ENCODE assay signal across 21 cellular contexts in genomic region chr6:34743625-34744293, GRCh38. TPM values are rescaled to one million over a fixed set of nuclear protein-coding genes. Genes with fewer than 3 reads are reported as not detected.
DNase-seq lines count a peak whose midpoint lies in the region; ATAC-seq, FAIRE-seq and TF ChIP-seq lines count a peak whose summit lies in the region.
"Had no signal": no experiment of that assay in that cellular context is flagged by ENCODE, and none has a peak within 500 bp of the region (broad histone marks: within the 10 kb centered on the region; RNA-seq: fewer than 3 reads in every experiment).

No MANE protein-coding gene starts in this region.

- no peaks in the 10 kb centered on the region for H3K27me3 Mint-ChIP-seq in activated CD8-positive, alpha-beta T cell treated with anti-CD3 and anti-CD28 coated beads for 36 hours
- H3K27me3 Mint-ChIP-seq in activated CD8-positive, alpha-beta T cell treated with anti-CD3 and anti-CD28 coated beads, Interleukin-2, amount 10 ng/mL, durations not matched to agents 7 days and 5 days (ENCODE audit: low read depth) = no peaks in the 10 kb centered on the region
- no peaks in the 10 kb centered on the region for H3K27me3 Mint-ChIP-seq in stimulated activated naive CD8-positive, alpha-beta T cell treated with anti-CD3 and anti-CD28 coated beads, Interleukin-15, amount 100 ng/mL, for 72 hours
- H3K27me3 Mint-ChIP-seq in HFFc6 (ENCODE audit: insufficient read depth) = peaks cover 3% of the 10 kb centered on the region

- intact Hi-C loops in activated CD8-positive, alpha-beta T cell treated with anti-CD3 and anti-CD28 coated beads for 36 hours (cut with micrococcal nuclease) = no loop called here
- intact Hi-C loops in GM12878 (cut with micrococcal nuclease; ENCODE audit: unreplicated experiment) = no loop called here

- H3K4me3 Mint-ChIP-seq in activated CD8-positive, alpha-beta T cell treated with anti-CD3 and anti-CD28 coated beads for 36 hours = no peak overlapping the region
- no peak overlapping the region for H3K4me3 Mint-ChIP-seq in activated CD8-positive, alpha-beta T cell treated with anti-CD3 and anti-CD28 coated beads, Interleukin-2, amount 10 ng/mL, durations not matched to agents 7 days and 5 days
- H3K4me3 Mint-ChIP-seq in stimulated activated naive CD8-positive, alpha-beta T cell treated with anti-CD3 and anti-CD28 coated beads, Interleukin-15, amount 100 ng/mL, for 72 hours = no peak overlapping the region
- no peak overlapping the region for H3K4me3 Mint-ChIP-seq in HFFc6
- H3K4me3 Mint-ChIP-seq: CD8-positive, alpha-beta memory T cell had no signal

- H3K36me3 ChIP-seq in GM12878 (ENCODE audit: control insufficient read depth in 2 of 2, insufficient read depth in 2 of 2, low read length in 1 of 2) = no peaks in the 10 kb centered on the region
- no peaks in the 10 kb centered on the region for H3K36me3 ChIP-seq in mesenchymal stem cell (ENCODE audit: control insufficient read depth in 1 of 2, insufficient read depth in 2 of 2, low read depth in 1 of 2, low read length in 2 of 2)
- H3K36me3 ChIP-seq: BLaER1 treated with 17β-estradiol and CSF1 and Interleukin-3, amounts not matched to agents 10 nM and 100 nM; Peyer's patch; SJCRH30 had no signal

- H3K23ac ChIP-seq in mesenchymal stem cell (ENCODE audit: low read length in 2 of 2) = no peak overlapping the region

- H4K8ac ChIP-seq in mesenchymal stem cell (ENCODE audit: low read length) = no peak overlapping the region

- no peak for TF ChIP-seq RAD21 in GM12878 (IDR thresholded peaks at IDR 0.05; ENCODE audit: insufficient read depth, low read depth, low read length)

- H4K91ac ChIP-seq in mesenchymal stem cell (ENCODE audit: low read length) = no peak overlapping the region

- H3K4me3 ChIP-seq in GM12878 (no peak overlapping the region), mesenchymal stem cell (ENCODE audit: insufficient read depth in 1 of 2, low read depth in 1 of 2, low read length in 2 of 2) (no peak overlapping the region)
- H3K4me3 ChIP-seq: BLaER1 treated with 17β-estradiol and CSF1 and Interleukin-3, amounts not matched to agents 10 nM and 100 nM; K562; Peyer's patch; SJCRH30 had no signal

- no peaks in the 10 kb centered on the region for H4K20me1 ChIP-seq in GM12878 (ENCODE audit: control insufficient read depth, insufficient read depth)
- H4K20me1 ChIP-seq: BLaER1 treated with 17β-estradiol and CSF1 and Interleukin-3, amounts not matched to agents 10 nM and 100 nM had no signal

- CTCF ChIA-PET in activated CD8-positive, alpha-beta T cell treated with anti-CD3 and anti-CD28 coated beads for 36 hours (lab: Charles Lee) = no interaction called here
- CTCF ChIA-PET in activated CD8-positive, alpha-beta T cell treated with anti-CD3 and anti-CD28 coated beads, Interleukin-2, amount 10 ng/mL, durations not matched to agents 7 days and 5 days (lab: Charles Lee) = no interaction called here
- CTCF ChIA-PET in GM12878 (lab: Yijun Ruan, JAX) = interaction anchor here (0.6 to 1.5 kb wide), 2 partner anchors 10 to 1452 kb away, joined by 3 to 9 read pairs; no protein-coding TSS in a partner anchor

- TF ChIP-seq EP300 in GM12878 (IDR thresholded peaks at IDR 0.05; ENCODE audit: borderline replicate concordance in 1 of 2, control insufficient read depth in 1 of 2, low read depth in 2 of 2, low read length in 2 of 2) = no peak

- no peak for TF ChIP-seq POLR2A in GM12878 (IDR thresholded peaks at IDR 0.05; ENCODE audit: low read depth, low read length)

- no peak overlapping the region for H3K27ac Mint-ChIP-seq in activated CD8-positive, alpha-beta T cell treated with anti-CD3 and anti-CD28 coated beads for 36 hours
- H3K27ac Mint-ChIP-seq in activated CD8-positive, alpha-beta T cell treated with anti-CD3 and anti-CD28 coated beads, Interleukin-2, amount 10 ng/mL, durations not matched to agents 7 days and 5 days = no peak overlapping the region
- peak overlapping the region; percentile 27 to 85 for H3K27ac Mint-ChIP-seq in stimulated activated naive CD8-positive, alpha-beta T cell treated with anti-CD3 and anti-CD28 coated beads, Interleukin-15, amount 100 ng/mL, for 72 hours
- H3K27ac Mint-ChIP-seq in HFFc6 = no peak overlapping the region

- no peak overlapping the region for H3K4ac ChIP-seq in mesenchymal stem cell (ENCODE audit: low read depth in 1 of 2, low read length in 2 of 2)

- H3K4me1 ChIP-seq in GM12878 (ENCODE audit: control insufficient read depth, insufficient read depth, low read length) = no peaks in the 10 kb centered on the region
- peaks cover 2% of the 10 kb centered on the region for H3K4me1 ChIP-seq in mesenchymal stem cell (ENCODE audit: control insufficient read depth, insufficient read depth, low read depth, low read length)
- H3K4me1 ChIP-seq: BLaER1 treated with 17β-estradiol and CSF1 and Interleukin-3, amounts not matched to agents 10 nM and 100 nM; SJCRH30 had no signal

- no peak overlapping the region for H3K9ac ChIP-seq in GM12878 (ENCODE audit: control insufficient read depth, insufficient read depth, low read length)
- H3K9ac ChIP-seq in mesenchymal stem cell (ENCODE audit: low read length) = no peak overlapping the region
- H3K9ac ChIP-seq: BLaER1 treated with 17β-estradiol and CSF1 and Interleukin-3, amounts not matched to agents 10 nM and 100 nM had no signal

- no peak overlapping the region for H3K18ac ChIP-seq in mesenchymal stem cell (ENCODE audit: low read depth in 1 of 2, low read length in 2 of 2)

- H3K14ac ChIP-seq in mesenchymal stem cell (ENCODE audit: low read length in 2 of 2) = no peak overlapping the region

- BruUV-seq in GM12878 (replicated peaks; lab: Mats Ljungman, UMichigan) = no TSS peak

- H2BK120ac ChIP-seq in mesenchymal stem cell (ENCODE audit: low read depth, low read length) = no peak overlapping the region

- H2BK12ac ChIP-seq in mesenchymal stem cell (ENCODE audit: low read length in 2 of 2) = no peak overlapping the region

- H3K4me2 ChIP-seq in GM12878 (ENCODE audit: control insufficient read depth, insufficient read depth) = no peak overlapping the region
- no peak overlapping the region for H3K4me2 ChIP-seq in mesenchymal stem cell (ENCODE audit: low read length, poor library complexity, severe bottlenecking)
- H3K4me2 ChIP-seq: BLaER1 treated with 17β-estradiol and CSF1 and Interleukin-3, amounts not matched to agents 10 nM and 100 nM had no signal

- POLR2A ChIA-PET in activated CD8-positive, alpha-beta T cell treated with anti-CD3 and anti-CD28 coated beads for 36 hours (lab: Charles Lee) = no interaction called here
- POLR2A ChIA-PET in activated CD8-positive, alpha-beta T cell treated with anti-CD3 and anti-CD28 coated beads, Interleukin-2, amount 10 ng/mL, durations not matched to agents 7 days and 5 days (lab: Charles Lee) = no interaction called here
- POLR2A ChIA-PET in GM12878 (lab: Charles Lee) = interaction anchor here (0.6 kb wide), 3 partner anchors 48 to 1605 kb away, joined by 3 to 5 read pairs (median 5); no protein-coding TSS in a partner anchor

- no peaks in the 10 kb centered on the region for H3K79me2 ChIP-seq in GM12878 (ENCODE audit: control insufficient read depth, insufficient read depth, low read length)

- peak; percentile 13 for DNase-seq in activated CD8-positive, alpha-beta T cell treated with anti-CD3 and anti-CD28 coated beads for 36 hours
- DNase-seq in activated CD8-positive, alpha-beta T cell treated with anti-CD3 and anti-CD28 coated beads, Interleukin-2, amount 10 ng/mL, durations not matched to agents 7 days and 5 days = no peak
- DNase-seq in GM12878 (ENCODE audit: low read depth, low spot score) (no peak), mesenchymal stem cell (no peak), T-helper 2 cell (no peak), HFFc6 (no peak)
- no peak for DNase-seq in stimulated activated naive CD8-positive, alpha-beta T cell treated with anti-CD3 and anti-CD28 coated beads, Interleukin-15, amount 100 ng/mL, for 72 hours
- DNase-seq: 8988T; CD8-positive, alpha-beta memory T cell; DMS53; EL; H7; NCI-H1092; NCI-H1436; NCI-H1930; NCI-H2227 treated with DMSO at 0.1 percent for 48 hours; NCI-H510A; Peyer's patch; SJCRH30 had no signal

- H3K9me3 ChIP-seq in GM12878 (replicated peaks; ENCODE audit: control insufficient read depth, insufficient read depth, low read length) (no peaks in the 10 kb centered on the region), mesenchymal stem cell (ENCODE audit: control insufficient read depth, low read length) (no peaks in the 10 kb centered on the region)
- H3K9me3 ChIP-seq: BLaER1 treated with 17β-estradiol and CSF1 and Interleukin-3, amounts not matched to agents 10 nM and 100 nM; Peyer's patch; SJCRH30 had no signal

- WGBS in GM12878 (ENCODE audit: insufficient coverage, insufficient replicate concordance, low lambda C conversion rate, missing lambda C conversion rate) = 70% methylated on average over 7 of the region's 7 CpGs
- WGBS in mesenchymal stem cell = 74% methylated on average over 6 of the region's 7 CpGs

- H2AK5ac ChIP-seq in mesenchymal stem cell (ENCODE audit: low read length, severe bottlenecking) = no peak overlapping the region

- H3K27ac ChIP-seq in GM12878 (ENCODE audit: control insufficient read depth, insufficient read depth) (no peak overlapping the region), mesenchymal stem cell (ENCODE audit: low read length, poor library complexity, severe bottlenecking) (no peak overlapping the region)
- H3K27ac ChIP-seq: BLaER1 treated with 17β-estradiol and CSF1 and Interleukin-3, amounts not matched to agents 10 nM and 100 nM; SJCRH30 had no signal

- H3K9me3 Mint-ChIP-seq in activated CD8-positive, alpha-beta T cell treated with anti-CD3 and anti-CD28 coated beads for 36 hours = no peaks in the 10 kb centered on the region
- no peaks in the 10 kb centered on the region for H3K9me3 Mint-ChIP-seq in activated CD8-positive, alpha-beta T cell treated with anti-CD3 and anti-CD28 coated beads, Interleukin-2, amount 10 ng/mL, durations not matched to agents 7 days and 5 days (ENCODE audit: insufficient read depth)
- no peaks in the 10 kb centered on the region for H3K9me3 Mint-ChIP-seq in stimulated activated naive CD8-positive, alpha-beta T cell treated with anti-CD3 and anti-CD28 coated beads, Interleukin-15, amount 100 ng/mL, for 72 hours
- H3K9me3 Mint-ChIP-seq in HFFc6 = no peaks in the 10 kb centered on the region
- H3K9me3 Mint-ChIP-seq: CD8-positive, alpha-beta memory T cell had no signal

- no peaks in the 10 kb centered on the region for H3K4me1 Mint-ChIP-seq in activated CD8-positive, alpha-beta T cell treated with anti-CD3 and anti-CD28 coated beads for 36 hours (ENCODE audit: low read depth)
- no peaks in the 10 kb centered on the region for H3K4me1 Mint-ChIP-seq in activated CD8-positive, alpha-beta T cell treated with anti-CD3 and anti-CD28 coated beads, Interleukin-2, amount 10 ng/mL, durations not matched to agents 7 days and 5 days (ENCODE audit: low read depth)
- peaks cover 4% of the 10 kb centered on the region for H3K4me1 Mint-ChIP-seq in stimulated activated naive CD8-positive, alpha-beta T cell treated with anti-CD3 and anti-CD28 coated beads, Interleukin-15, amount 100 ng/mL, for 72 hours
- H3K4me1 Mint-ChIP-seq in HFFc6 (ENCODE audit: low read depth) = peaks cover 22% of the 10 kb centered on the region
- H3K4me1 Mint-ChIP-seq: CD8-positive, alpha-beta memory T cell had no signal

- FAIRE-seq in GM12878 (lab: Jason Lieb, UNC) = no peak
- FAIRE-seq: K562 had no signal

- no peaks in the 10 kb centered on the region for H3K27me3 ChIP-seq in GM12878 (replicated peaks in 1 of 2; ENCODE audit: control insufficient read depth in 2 of 2, insufficient read depth in 2 of 2, low read length in 1 of 2)
- peaks cover 0 to 4% of the 10 kb centered on the region in 2 experiments for H3K27me3 ChIP-seq in mesenchymal stem cell (ENCODE audit: control insufficient read depth in 1 of 2, insufficient read depth in 1 of 2, low read length in 2 of 2)
- H3K27me3 ChIP-seq: BLaER1 treated with 17β-estradiol and CSF1 and Interleukin-3, amounts not matched to agents 10 nM and 100 nM; Peyer's patch; SJCRH30 had no signal

- RAD21 ChIA-PET in GM12878 (lab: Charles Lee; ENCODE audit: unreplicated experiment) = interaction anchor here (0.7 to 1.4 kb wide), 2 partner anchors 47 to 85 kb away, joined by 3 to 4 read pairs; partner anchors contain the start of gene ILRUN

- H2AFZ ChIP-seq in GM12878 (ENCODE audit: control insufficient read depth, low read depth, low read length) (no peak overlapping the region), mesenchymal stem cell (ENCODE audit: low read depth, low read length) (no peak overlapping the region)

- H2BK5ac ChIP-seq in mesenchymal stem cell (ENCODE audit: low read depth, low read length, poor library complexity, severe bottlenecking) = peak overlapping the region; percentile 19

- TF ChIP-seq CTCF in activated CD8-positive, alpha-beta T cell treated with anti-CD3 and anti-CD28 coated beads for 36 hours (IDR thresholded peaks at IDR 0.05) = no peak
- no peak for TF ChIP-seq CTCF in GM12878 (IDR thresholded peaks at IDR 0.05 in 2 of 3, conservative IDR thresholded peaks at IDR 0.05 in 1 of 3; ENCODE audit: control insufficient read depth in 2 of 3, extremely low read depth in 1 of 3, insufficient read depth in 1 of 3, low read depth in 3 of 3, low read length in 3 of 3)
- no peak for TF ChIP-seq CTCF in HFFc6 (IDR thresholded peaks at IDR 0.05)

- ATAC-seq in activated CD8-positive, alpha-beta T cell treated with anti-CD3 and anti-CD28 coated beads for 36 hours = no peak
- ATAC-seq in activated CD8-positive, alpha-beta T cell treated with anti-CD3 and anti-CD28 coated beads, Interleukin-2, amount 10 ng/mL, durations not matched to agents 7 days and 5 days = no peak
- peak; percentile 73 for ATAC-seq in GM12878
- no peak for ATAC-seq in stimulated activated naive CD8-positive, alpha-beta T cell treated with anti-CD3 and anti-CD28 coated beads, Interleukin-15, amount 100 ng/mL, for 72 hours
- ATAC-seq: K562 had no signal

- no peaks in the 10 kb centered on the region for H3K79me1 ChIP-seq in mesenchymal stem cell (replicated peaks; ENCODE audit: low read length, poor library complexity, severe bottlenecking)

- H2BK15ac ChIP-seq in mesenchymal stem cell (ENCODE audit: low read depth, poor library complexity, severe bottlenecking) = peak overlapping the region; percentile 67

- H3K36me3 Mint-ChIP-seq in activated CD8-positive, alpha-beta T cell treated with anti-CD3 and anti-CD28 coated beads for 36 hours (ENCODE audit: low read depth) = no peaks in the 10 kb centered on the region
- no peaks in the 10 kb centered on the region for H3K36me3 Mint-ChIP-seq in activated CD8-positive, alpha-beta T cell treated with anti-CD3 and anti-CD28 coated beads, Interleukin-2, amount 10 ng/mL, durations not matched to agents 7 days and 5 days (ENCODE audit: low read depth)
- no peaks in the 10 kb centered on the region for H3K36me3 Mint-ChIP-seq in HFFc6 (ENCODE audit: low read depth)
- H3K36me3 Mint-ChIP-seq: CD8-positive, alpha-beta memory T cell had no signal

- in situ Hi-C loops in GM12878 (cut with MboI) = no loop called here

- SMC1A ChIA-PET in GM12878 (lab: Charles Lee; ENCODE audit: uncharacterized antibody, unreplicated experiment) = interaction anchor here (0.7 to 1.2 kb wide), 3 partner anchors 12 to 87 kb away, joined by 3 to 6 read pairs (median 3); no protein-coding TSS in a partner anchor

RNA-seq across cellular contexts. Expression of gene SNRPC, which starts 13.5 kb away (rescaled TPM):
- total RNA-seq in activated CD8-positive, alpha-beta T cell treated with anti-CD3 and anti-CD28 coated beads for 36 hours = 100 to 1,000 TPM; 170 to 179 TPM
- 100 to 1,000 TPM; 130 to 145 TPM for total RNA-seq in activated CD8-positive, alpha-beta T cell treated with anti-CD3 and anti-CD28 coated beads, Interleukin-2, amount 10 ng/mL, durations not matched to agents 7 days and 5 days
- total RNA-seq in GM12878 (2013; cell fraction: nucleolus; rRNA removed) = 25.1 and 28.1 TPM in 2 replicates
- total RNA-seq in GM12878 (2014; rRNA removed) (258 and 298 TPM in 2 replicates), GM12878 (2014; rRNA removed; fragmentation: Illumina TruSeq; extraction: Trizol) (233 and 249 TPM in 2 replicates), GM12878 (2021) (180 and 196 TPM in 2 replicates)
- 178 TPM for polyA plus RNA-seq in GM12878 (2011; ENCODE audit: low read depth)
- polyA plus RNA-seq in GM12878 (2011; rRNA removed) (245 and 260 TPM in 2 replicates), GM12878 (2014; fragmentation: Illumina TruSeq; extraction: Trizol) (258 and 370 TPM in 2 replicates), GM12878 (2014; fragmentation: Nextera tagmentation; extraction: Ambion mirVana) (100 to 1,000 TPM; 346 to 376 TPM), GM12878 (2014; rRNA removed) (368 and 428 TPM in 2 replicates), GM12878 (2016; fragmentation: Nextera tagmentation; extraction: Ambion mirVana) (100 to 1,000 TPM; 529 to 565 TPM)
- 407 and 419 TPM in 2 replicates for polyA plus RNA-seq in GM12878 (2011; cell fraction: cytosol; rRNA removed)
- polyA plus RNA-seq in GM12878 (2011; cell fraction: nucleus; rRNA removed) = 129 and 183 TPM in 2 replicates
- 131 and 149 TPM in 2 replicates for polyA plus RNA-seq in GM12878 (2012)
- polyA minus RNA-seq in GM12878 (2011; rRNA and poly(A)+ RNA removed) = 75.7 and 92.1 TPM in 2 replicates
- polyA minus RNA-seq in GM12878 (2011; cell fraction: cytosol; rRNA and poly(A)+ RNA removed) = 37.6 and 41.8 TPM in 2 replicates
- polyA minus RNA-seq in GM12878 (2011; cell fraction: nucleus; rRNA and poly(A)+ RNA removed) = 15.1 and 21.1 TPM in 2 replicates
- 147 TPM for polyA plus RNA-seq in mesenchymal stem cell (2013, experiment 1 of 2)
- polyA plus RNA-seq in mesenchymal stem cell (2013, experiment 2 of 2) = 153 TPM
- total RNA-seq in HFFc6 (2021; fragmentation: NEBNext Ultra II Directional; extraction: Animal tissue kit (Norgen Biotek cat#: 25700)) = 100 to 1,000 TPM; 132 to 194 (median 161) TPM

RNA-seq across cellular contexts. Expression of gene ILRUN, which starts 47.2 kb away (rescaled TPM):
- 10 to 100 TPM; 45.3 to 51.8 TPM for total RNA-seq in activated CD8-positive, alpha-beta T cell treated with anti-CD3 and anti-CD28 coated beads for 36 hours
- total RNA-seq in activated CD8-positive, alpha-beta T cell treated with anti-CD3 and anti-CD28 coated beads, Interleukin-2, amount 10 ng/mL, durations not matched to agents 7 days and 5 days = 10 to 100 TPM; 57.4 to 58.8 TPM
- 62.6 and 68.7 TPM in 2 replicates for total RNA-seq in GM12878 (2013; cell fraction: nucleolus; rRNA removed)
- 45.5 and 47.0 TPM in 2 replicates for total RNA-seq in GM12878 (2014; rRNA removed)
- total RNA-seq in GM12878 (2014; rRNA removed; fragmentation: Illumina TruSeq; extraction: Trizol) = 55.5 and 56.2 TPM in 2 replicates
- total RNA-seq in GM12878 (2021) = 83.9 and 85.0 TPM in 2 replicates
- polyA plus RNA-seq in GM12878 (2011; ENCODE audit: low read depth) = 59.5 TPM
- 82.3 and 114 TPM in 2 replicates for polyA plus RNA-seq in GM12878 (2011; rRNA removed)
- 72.5 and 86.5 TPM in 2 replicates for polyA plus RNA-seq in GM12878 (2011; cell fraction: cytosol; rRNA removed)
- 31.9 and 38.5 TPM in 2 replicates for polyA plus RNA-seq in GM12878 (2011; cell fraction: nucleus; rRNA removed)
- polyA plus RNA-seq in GM12878 (2012) = 76.8 and 76.9 TPM in 2 replicates
- 69.6 and 79.9 TPM in 2 replicates for polyA plus RNA-seq in GM12878 (2014; fragmentation: Illumina TruSeq; extraction: Trizol)
- 10 to 100 TPM; 21.0 to 27.2 TPM for polyA plus RNA-seq in GM12878 (2014; fragmentation: Nextera tagmentation; extraction: Ambion mirVana)
- 48.2 and 52.4 TPM in 2 replicates for polyA plus RNA-seq in GM12878 (2014; rRNA removed)
- polyA plus RNA-seq in GM12878 (2016; fragmentation: Nextera tagmentation; extraction: Ambion mirVana) = 10 to 100 TPM; 30.2 to 34.1 TPM
- 137 and 147 TPM in 2 replicates for polyA minus RNA-seq in GM12878 (2011; rRNA and poly(A)+ RNA removed)
- polyA minus RNA-seq in GM12878 (2011; cell fraction: cytosol; rRNA and poly(A)+ RNA removed) = 47.6 and 51.2 TPM in 2 replicates
- 22.5 and 34.1 TPM in 2 replicates for polyA minus RNA-seq in GM12878 (2011; cell fraction: nucleus; rRNA and poly(A)+ RNA removed)
- 36.6 TPM for polyA plus RNA-seq in mesenchymal stem cell (2013, experiment 1 of 2)
- 37.6 TPM for polyA plus RNA-seq in mesenchymal stem cell (2013, experiment 2 of 2)
- 10 to 100 TPM; 56.0 to 65.1 (median 59.4) TPM for total RNA-seq in HFFc6 (2021; fragmentation: NEBNext Ultra II Directional; extraction: Animal tissue kit (Norgen Biotek cat#: 25700))

RNA-seq across cellular contexts. Expression of gene BLTP3A, which starts 48.1 kb away (rescaled TPM):
- 10 to 100 TPM; 14.0 to 15.0 TPM for total RNA-seq in activated CD8-positive, alpha-beta T cell treated with anti-CD3 and anti-CD28 coated beads for 36 hours
- 10 to 100 TPM; 11.8 to 11.9 TPM for total RNA-seq in activated CD8-positive, alpha-beta T cell treated with anti-CD3 and anti-CD28 coated beads, Interleukin-2, amount 10 ng/mL, durations not matched to agents 7 days and 5 days
- total RNA-seq in GM12878 (2013; cell fraction: nucleolus; rRNA removed) = 23.4 and 23.8 TPM in 2 replicates
- total RNA-seq in GM12878 (2014; rRNA removed) = 9.1 and 10.6 TPM in 2 replicates
- total RNA-seq in GM12878 (2014; rRNA removed; fragmentation: Illumina TruSeq; extraction: Trizol) = 10.4 and 10.5 TPM in 2 replicates
- 15.1 and 16.7 TPM in 2 replicates for total RNA-seq in GM12878 (2021)
- 4.1 TPM for polyA plus RNA-seq in GM12878 (2011; ENCODE audit: low read depth)
- 12.7 and 13.5 TPM in 2 replicates for polyA plus RNA-seq in GM12878 (2011; rRNA removed)
- 13.1 and 13.4 TPM in 2 replicates for polyA plus RNA-seq in GM12878 (2011; cell fraction: cytosol; rRNA removed)
- polyA plus RNA-seq in GM12878 (2011; cell fraction: nucleus; rRNA removed) = 7.4 and 8.0 TPM in 2 replicates
- polyA plus RNA-seq in GM12878 (2012) = 5.9 and 6.2 TPM in 2 replicates
- 14.3 TPM in 2 replicates for polyA plus RNA-seq in GM12878 (2014; fragmentation: Illumina TruSeq; extraction: Trizol)
- 1 to 10 TPM; 2.7 to 2.8 TPM for polyA plus RNA-seq in GM12878 (2014; fragmentation: Nextera tagmentation; extraction: Ambion mirVana)
- 9.3 and 9.8 TPM in 2 replicates for polyA plus RNA-seq in GM12878 (2014; rRNA removed)
- polyA plus RNA-seq in GM12878 (2016; fragmentation: Nextera tagmentation; extraction: Ambion mirVana) = 1 to 10 TPM; 8.3 to 8.4 TPM
- polyA minus RNA-seq in GM12878 (2011; rRNA and poly(A)+ RNA removed) = 30.1 and 34.2 TPM in 2 replicates
- polyA minus RNA-seq in GM12878 (2011; cell fraction: cytosol; rRNA and poly(A)+ RNA removed) = 10.4 and 11.0 TPM in 2 replicates
- polyA minus RNA-seq in GM12878 (2011; cell fraction: nucleus; rRNA and poly(A)+ RNA removed) = 6.2 and 10.6 TPM in 2 replicates
- polyA plus RNA-seq in mesenchymal stem cell (2013, experiment 1 of 2) = 3.9 TPM
- 3.7 TPM for polyA plus RNA-seq in mesenchymal stem cell (2013, experiment 2 of 2)
- 1 to 10 TPM; 7.2 to 9.8 (median 8.9) TPM for total RNA-seq in HFFc6 (2021; fragmentation: NEBNext Ultra II Directional; extraction: Animal tissue kit (Norgen Biotek cat#: 25700))

Comparison
In these comparisons a context has a peak if more than half of its experiments do, and no peak if none do; other contexts are left out.
1. H3K27ac Mint-ChIP-seq: peak in stimulated activated naive CD8-positive, alpha-beta T cell treated with anti-CD3 and anti-CD28 coated beads, Interleukin-15, amount 100 ng/mL, for 72 hours (2 of 2); none in activated CD8-positive, alpha-beta T cell treated with anti-CD3 and anti-CD28 coated beads for 36 hours (single experiment), activated CD8-positive, alpha-beta T cell treated with anti-CD3 and anti-CD28 coated beads, Interleukin-2, amount 10 ng/mL, durations not matched to agents 7 days and 5 days (single experiment) and HFFc6 (single experiment).